ENCODE assay signal across 8 cellular contexts in the genomic region with DNA sequence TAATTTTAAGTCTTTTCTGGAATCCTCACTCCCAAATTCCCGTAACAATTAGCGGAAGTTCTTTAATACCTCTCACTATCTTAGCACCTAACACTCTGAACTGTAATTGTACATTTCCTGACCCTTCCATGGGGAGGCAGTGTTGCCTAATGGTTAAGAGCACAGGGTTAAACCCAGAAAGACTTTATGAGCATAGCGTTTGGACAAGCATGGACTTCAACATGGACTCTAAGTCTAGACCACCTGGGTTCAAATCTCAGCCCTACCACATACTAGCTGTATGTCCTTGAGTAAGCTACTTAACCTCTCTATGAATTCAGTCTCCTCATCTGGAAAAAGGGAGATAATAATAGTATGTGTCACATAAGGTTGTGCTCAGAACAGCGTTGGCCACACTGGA. TPM values are rescaled to one million over a fixed set of nuclear protein-coding genes. Genes with fewer than 3 reads are reported as not detected.
A peak's percentile ranks its signal among the peaks of the same experiment; 100 is the strongest.
DNase-seq lines count a peak whose midpoint lies in the region; ATAC-seq and TF ChIP-seq lines count a peak whose summit lies in the region.

No MANE protein-coding gene starts in this region.

- in situ Hi-C loops in IMR-90 (cut with MboI; ENCODE audit: low sequenced_read_pairs) = no loop called here

- H2AFZ ChIP-seq in IMR-90 (replicated peaks; ENCODE audit: low read length, poor library complexity) = no peak overlapping the region

- peak overlapping the region; percentile 41; the same call in 1 of the 2 replicates for H3K4me2 ChIP-seq in IMR-90 (ENCODE audit: low read depth, low read length)

- H3K79me1 ChIP-seq in IMR-90 (ENCODE audit: low read depth in 1 of 2, low read length in 2 of 2) = peaks cover 49 to 73% of the 10 kb centered on the region in 2 experiments

- peak; percentile 70 for ATAC-seq in IMR-90 (ENCODE audit: low read depth)

- peak; percentile 56 for TF ChIP-seq CTCF in IMR-90 (conservative IDR thresholded peaks at IDR 0.05; ENCODE audit: low read depth, low read length)

- TF ChIP-seq RAD21 in IMR-90 (IDR thresholded peaks at IDR 0.05; ENCODE audit: low read length) = peak; percentile 81

- WGBS in IMR-90 (ENCODE audit: extremely low coverage in 2 of 2, insufficient read length in 1 of 2), 2 experiments = no CpG with 5 or more reads among the region's 4 CpGs

- peaks cover 68% of the 10 kb centered on the region for H4K20me1 ChIP-seq in IMR-90 (ENCODE audit: insufficient read depth, low read length)

- H3K56ac ChIP-seq in IMR-90 (ENCODE audit: extremely low read depth, insufficient read depth, low read length) = no peak overlapping the region

- DNase-seq in NCI-H524 (lab: John Stamatoyannopoulos, UW) (peak; percentile 0 to 20), NCI-H524 treated with DMSO at 0.1 percent for 48 hours (lab: John Stamatoyannopoulos, UW) (no peak), IMR-90 (peak; percentile 46), SHP77 (lab: John Stamatoyannopoulos, UW) (peak; percentile 18 to 45), fibroblast of peridontal ligament (ENCODE audit: extremely low read depth) (peak; percentile 47), pulmonary artery endothelial cell (ENCODE audit: low read depth, low spot score) (peak; percentile 30), NK-92 (lab: John Stamatoyannopoulos, UW; ENCODE audit: unreplicated experiment) (no peak), NCI-H1048 (lab: John Stamatoyannopoulos, UW) (no peak)

- H2BK5ac ChIP-seq in IMR-90 (ENCODE audit: low read depth, low read length, poor library complexity, severe bottlenecking) = peak overlapping the region; percentile 1

- CTCF ChIA-PET in IMR-90 (lab: Yijun Ruan, JAX) = interaction anchor here (1.1 to 1.6 kb wide), 3 partner anchors 11 to 273 kb away, joined by 3 to 6 read pairs (median 4); no protein-coding TSS in a partner anchor

- H3K9me1 ChIP-seq in IMR-90 (ENCODE audit: insufficient read depth, low read length) = peaks cover 23% of the 10 kb centered on the region

- H3K9ac ChIP-seq in IMR-90 (ENCODE audit: low read depth, low read length) = no peak overlapping the region

- dilution Hi-C loops in IMR-90 (cut with HindIII; ENCODE audit: low sequenced_read_pairs, unreplicated experiment) = no loop called here

- H3K27me3 ChIP-seq in IMR-90 (ENCODE audit: control insufficient read depth, insufficient read depth, low read length) = no peaks in the 10 kb centered on the region

- no peak overlapping the region for H3K27ac ChIP-seq in IMR-90 (ENCODE audit: insufficient read depth, low read length)

- BruUV-seq in IMR-90 (replicated peaks; lab: Mats Ljungman, UMichigan) = no TSS peak

- no peak overlapping the region for H2AK5ac ChIP-seq in IMR-90 (ENCODE audit: low read depth, low read length)

- H2BK120ac ChIP-seq in IMR-90 (ENCODE audit: low read depth, low read length) = peak overlapping the region; percentile 17; the same call in 1 of the 2 replicates

- no peak overlapping the region for H2AK9ac ChIP-seq in IMR-90 (replicated peaks; ENCODE audit: low read depth, low read length, poor library complexity)

- intact Hi-C loops in IMR-90 (cut with micrococcal nuclease) = loop anchor here (2.0 kb wide), 1 partner anchor 281 kb away; no protein-coding TSS in a partner anchor

- H4K91ac ChIP-seq in IMR-90 (ENCODE audit: insufficient read depth, low read depth, low read length) = 0 out of 2 replicates have a peak overlapping the region, but pooled peaks have one; percentile 1

- peak overlapping the region; percentile 17; the same call in 1 of the 2 replicates for H3K4ac ChIP-seq in IMR-90 (ENCODE audit: low read depth, low read length)

- peak overlapping the region; percentile 61; the same call in 1 of the 2 replicates for H3K18ac ChIP-seq in IMR-90 (ENCODE audit: low read depth, low read length)

- no peak overlapping the region for H4K8ac ChIP-seq in IMR-90 (ENCODE audit: low read depth in 2 of 2, low read length in 2 of 2)

- H2BK20ac ChIP-seq in IMR-90 (ENCODE audit: low read depth, low read length) = peak overlapping the region; percentile 27; the same call in 1 of the 2 replicates

- peak overlapping the region; percentile 5; the same call in 1 of the 2 replicates for H3K23ac ChIP-seq in IMR-90 (ENCODE audit: low read depth, low read length)

- no peak for TF ChIP-seq POLR2A in IMR-90 (IDR thresholded peaks at IDR 0.05; ENCODE audit: low read depth, low read length)

- no peaks in the 10 kb centered on the region for H3K9me3 ChIP-seq in IMR-90 (ENCODE audit: control insufficient read depth, insufficient read depth, low read length)

- H3K4me3 ChIP-seq in IMR-90 (ENCODE audit: insufficient read depth, low read depth, low read length) = no peak overlapping the region

- H4K5ac ChIP-seq in IMR-90 (ENCODE audit: low read depth, low read length) = peak overlapping the region; percentile 53; the same call in 1 of the 2 replicates

- POLR2A ChIA-PET in IMR-90 (lab: Charles Lee; ENCODE audit: unreplicated experiment) = no interaction called here

- H3K36me3 ChIP-seq in IMR-90 (ENCODE audit: control insufficient read depth, insufficient read depth, low read length) = peaks cover 9% of the 10 kb centered on the region; the same call in 1 of the 2 replicates

- no peak overlapping the region for H2BK15ac ChIP-seq in IMR-90 (ENCODE audit: low read depth, low read length)

- peaks cover 18% of the 10 kb centered on the region for H3K4me1 ChIP-seq in IMR-90 (ENCODE audit: control insufficient read depth, insufficient read depth, low read length)

- H3K14ac ChIP-seq in IMR-90 (replicated peaks; ENCODE audit: low read depth, low read length) = peak overlapping the region; percentile 12; the same call in 1 of the 2 replicates

TF ChIP-seq in IMR-90, 13 proteins besides CTCF, POLR2A, EP300 and RAD21:
- TF ChIP-seq MXI1 (IDR thresholded peaks at IDR 0.05; ENCODE audit: borderline replicate concordance, low read depth, low read length) = no peak
- TF ChIP-seq ELK1 (IDR thresholded peaks at IDR 0.05; ENCODE audit: borderline replicate concordance, low read depth, low read length) = no peak
- TF ChIP-seq, protein P1, sequence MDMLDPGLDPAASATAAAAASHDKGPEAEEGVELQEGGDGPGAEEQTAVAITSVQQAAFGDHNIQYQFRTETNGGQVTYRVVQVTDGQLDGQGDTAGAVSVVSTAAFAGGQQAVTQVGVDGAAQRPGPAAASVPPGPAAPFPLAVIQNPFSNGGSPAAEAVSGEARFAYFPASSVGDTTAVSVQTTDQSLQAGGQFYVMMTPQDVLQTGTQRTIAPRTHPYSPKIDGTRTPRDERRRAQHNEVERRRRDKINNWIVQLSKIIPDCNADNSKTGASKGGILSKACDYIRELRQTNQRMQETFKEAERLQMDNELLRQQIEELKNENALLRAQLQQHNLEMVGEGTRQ (IDR thresholded peaks at IDR 0.05; ENCODE audit: low read depth, low read length) = no peak
- TF ChIP-seq SMC3 (IDR thresholded peaks at IDR 0.05; ENCODE audit: low read depth, low read length) = peak; percentile 78
- TF ChIP-seq CHD1 (IDR thresholded peaks at IDR 0.05; ENCODE audit: low read depth, low read length) = no peak

RNA-seq across cellular contexts. Expression of gene ANTXR1, which starts 13.0 kb away (rescaled TPM):
- total RNA-seq in IMR-90 (2012; rRNA removed) (27.2 and 29.2 TPM in 2 replicates), pulmonary artery endothelial cell (8.8 and 10.1 TPM in 2 replicates)
- 32.8 and 36.9 TPM in 2 replicates for polyA plus RNA-seq in IMR-90 (2012; rRNA removed)
- polyA plus RNA-seq in IMR-90 (2012; cell fraction: cytosol; rRNA removed) = 19.6 and 25.2 TPM in 2 replicates
- 8.1 and 32.8 TPM in 2 replicates for polyA plus RNA-seq in IMR-90 (2012; cell fraction: nucleus; rRNA removed; ENCODE audit: low replicate concordance)

RNA-seq across cellular contexts. Expression of gene GKN1, which starts 51.6 kb away (rescaled TPM):
- total RNA-seq in IMR-90 (2012; rRNA removed) (not detected in 2 replicates), pulmonary artery endothelial cell (not detected in 2 replicates)
- polyA plus RNA-seq in IMR-90 (2012; rRNA removed) = not detected in 2 replicates
- polyA plus RNA-seq in IMR-90 (2012; cell fraction: cytosol; rRNA removed) = 0.13 TPM in 1 of 2 replicates, not detected in the other
- 0.62 TPM in 1 of 2 replicates, not detected in the other for polyA plus RNA-seq in IMR-90 (2012; cell fraction: nucleus; rRNA removed; ENCODE audit: low replicate concordance)

Comparison
In these comparisons a context has a peak if more than half of its experiments do, and no peak if none do; other contexts are left out.
1. DNase-seq: peak in NCI-H524 (2 of 2), IMR-90 (single experiment), SHP77 (2 of 2), fibroblast of peridontal ligament (single experiment) and pulmonary artery endothelial cell (single experiment); none in NCI-H524 treated with DMSO at 0.1 percent for 48 hours (single experiment), NK-92 (single experiment) and NCI-H1048 (single experiment).